Comparison of ENCODE assay signal across 12 cellular contexts in the genomic region with DNA sequence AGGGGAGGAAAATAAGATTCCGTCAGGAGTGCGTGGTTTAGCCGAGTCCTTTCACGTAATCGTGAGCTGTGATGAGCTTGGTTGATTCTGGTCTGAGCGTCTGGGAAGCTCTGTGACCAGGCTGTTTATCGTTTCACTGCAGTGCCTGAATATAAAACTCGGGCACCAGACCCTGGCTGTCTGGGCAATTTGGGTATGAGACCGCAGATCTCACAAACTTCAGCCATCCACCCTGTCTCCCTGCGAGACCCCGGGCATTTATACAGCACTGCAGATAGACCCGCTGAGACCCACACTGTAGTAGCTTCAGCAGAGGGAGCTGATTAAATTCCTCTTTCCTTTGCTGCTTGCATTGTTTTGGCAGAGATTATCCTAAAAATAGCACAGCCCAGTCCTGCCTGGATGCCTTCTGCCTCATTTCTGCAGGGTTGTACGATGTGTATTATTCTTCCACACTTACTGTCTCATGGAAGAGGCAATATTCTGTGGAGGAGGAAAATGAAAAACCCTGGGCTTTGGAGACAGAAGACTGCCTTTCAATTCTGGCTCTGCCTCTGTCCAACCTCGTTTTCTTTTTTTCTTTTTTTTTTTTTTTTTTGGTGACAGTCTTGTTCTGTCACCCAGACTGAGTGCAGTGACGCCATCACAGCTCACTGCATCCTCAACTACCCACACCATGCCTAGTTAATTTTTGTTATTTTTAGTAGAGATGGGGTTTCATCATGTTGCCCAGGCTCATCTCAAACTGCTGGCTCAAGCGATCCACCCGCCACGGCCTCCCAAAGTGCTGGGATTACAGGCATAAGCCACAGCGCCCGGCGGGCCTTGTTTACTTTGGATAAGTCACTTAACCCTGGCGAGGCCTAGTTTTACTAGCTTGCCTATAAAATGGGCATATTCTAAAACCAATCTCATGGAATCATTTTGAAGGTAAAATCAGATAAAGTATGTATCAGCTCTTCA.
DNase-seq lines count a peak whose midpoint lies in the region; FAIRE-seq and TF ChIP-seq lines count a peak whose summit lies in the region.
"Had no signal": no experiment of that assay in that cellular context is flagged by ENCODE, and none has a peak within 500 bp of the region (broad histone marks: within the 10 kb centered on the region; RNA-seq: fewer than 3 reads in every experiment).

No MANE protein-coding gene starts in this region.

- in situ Hi-C loops in KBM-7 (cut with MboI; ENCODE audit: low pct_unique_long_range_greater_than_20kb, low sequenced_read_pairs): no loop called here

- H3K36me3 Mint-ChIP-seq in astrocyte (ENCODE audit: low read depth, unreplicated experiment): no peaks in the 10 kb centered on the region
- H3K36me3 Mint-ChIP-seq: CD4-positive, alpha-beta memory T cell had no signal

- no peak for TF ChIP-seq CTCF in astrocyte (IDR thresholded peaks at IDR 0.05; ENCODE audit: insufficient read depth, low read depth, low read length)
- no peak for TF ChIP-seq CTCF in sigmoid colon (IDR thresholded peaks at IDR 0.05)

- peak overlapping the region; percentile 86 for H3K4me2 ChIP-seq in astrocyte (ENCODE audit: low read length)

- DNase-seq in D341Med (ENCODE audit: low spot score): peak; percentile 63
- DNase-seq in astrocyte (ENCODE audit: low read depth): peak; percentile 15
- peak; percentile 27 to 52 for DNase-seq in hippocampal formation (lab: John Stamatoyannopoulos, UW)
- DNase-seq in sigmoid colon: no peak
- DNase-seq in putamen (ENCODE audit: low spot score): no peak
- no peak for DNase-seq in cortex of kidney (lab: John Stamatoyannopoulos, UW)
- DNase-seq in KBM-7: no peak
- DNase-seq in GM12891 (ENCODE audit: insufficient read length, low spot score): no peak
- DNase-seq: CD4-positive, alpha-beta memory T cell; stimulated activated naive CD8-positive, alpha-beta T cell treated with anti-CD3 and anti-CD28 coated beads, Interleukin-15, Interleukin-2, amounts not matched to agents 100 U/mL and 50 U/mL, for 24 hours had no signal

- no peak overlapping the region for H3K4me3 Mint-ChIP-seq in astrocyte (ENCODE audit: unreplicated experiment)
- H3K4me3 Mint-ChIP-seq: CD4-positive, alpha-beta memory T cell had no signal

- H3K27me3 ChIP-seq in astrocyte (ENCODE audit: insufficient read depth, low read length) (peaks cover 2% of the 10 kb centered on the region), sigmoid colon (no peaks in the 10 kb centered on the region)
- H3K27me3 ChIP-seq: neutrophil had no signal

- intact Hi-C loops in sigmoid colon (cut with DNase I): no loop called here

- H3K4me1 ChIP-seq in astrocyte (ENCODE audit: insufficient read depth, low read length): peaks cover 4% of the 10 kb centered on the region
- peaks cover 0 to 15% (median 10%) of the 10 kb centered on the region in 4 donors for H3K4me1 ChIP-seq in sigmoid colon

- H3K27ac ChIP-seq in astrocyte (ENCODE audit: low read depth, low read length) (no peak overlapping the region), sigmoid colon (peak overlapping the region; percentile 41 to 83 (median 64))
- H3K27ac ChIP-seq: epithelial cell of prostate, neutrophil had no signal

- peaks cover 5% of the 10 kb centered on the region for H3K4me1 Mint-ChIP-seq in astrocyte (ENCODE audit: low read depth, unreplicated experiment)
- H3K4me1 Mint-ChIP-seq: CD4-positive, alpha-beta memory T cell had no signal

- H3K27ac Mint-ChIP-seq in astrocyte (ENCODE audit: unreplicated experiment): no peak overlapping the region
- H3K27ac Mint-ChIP-seq: CD4-positive, alpha-beta memory T cell had no signal

- no peaks in the 10 kb centered on the region for H4K20me1 ChIP-seq in astrocyte (ENCODE audit: insufficient read depth, low read length)

- peak overlapping the region; percentile 56 for H3K9ac ChIP-seq in astrocyte (ENCODE audit: low read length)

- peak overlapping the region; percentile 50 for H3K4me3 ChIP-seq in astrocyte (ENCODE audit: insufficient read depth, low read depth, low read length)
- peak overlapping the region; percentile 9 to 49 (median 40) for H3K4me3 ChIP-seq in sigmoid colon

- no peaks in the 10 kb centered on the region for H3K27me3 Mint-ChIP-seq in astrocyte (ENCODE audit: low read depth, unreplicated experiment)

- no peaks in the 10 kb centered on the region for H3K36me3 ChIP-seq in astrocyte (ENCODE audit: insufficient read depth, low read length)
- H3K36me3 ChIP-seq in sigmoid colon: no peaks in the 10 kb centered on the region
- H3K36me3 ChIP-seq: neutrophil had no signal

- no peaks in the 10 kb centered on the region for H3K79me2 ChIP-seq in astrocyte (ENCODE audit: insufficient read depth, low read length)

- TF ChIP-seq POLR2A in sigmoid colon (IDR thresholded peaks at IDR 0.05) (no peak), GM12891 (IDR thresholded peaks at IDR 0.05; ENCODE audit: low read depth, low read length) (no peak)

- FAIRE-seq in astrocyte (lab: Jason Lieb, UNC) (peak; percentile 9), GM12891 (lab: Jason Lieb, UNC) (no peak)

- TF ChIP-seq EP300 in sigmoid colon (IDR thresholded peaks at IDR 0.05): no peak

- H3K9me3 Mint-ChIP-seq in astrocyte (ENCODE audit: unreplicated experiment): no peaks in the 10 kb centered on the region

- H3K9me3 ChIP-seq in astrocyte (ENCODE audit: insufficient read depth, low read depth, low read length): no peaks in the 10 kb centered on the region
- no peaks in the 10 kb centered on the region for H3K9me3 ChIP-seq in sigmoid colon
- H3K9me3 ChIP-seq: neutrophil had no signal

- 42 to 50% methylated on average over 22 of the region's 22 CpGs for WGBS in sigmoid colon, 2 donors

- H2AFZ ChIP-seq in astrocyte (ENCODE audit: low read depth, low read length): peak overlapping the region; percentile 68

TF ChIP-seq in GM12891, 5 proteins besides CTCF, POLR2A, EP300 and RAD21:
- no peak for TF ChIP-seq POU2F2 (IDR thresholded peaks at IDR 0.05; ENCODE audit: low read depth, low read length)
- no peak for TF ChIP-seq SPI1 (IDR thresholded peaks at IDR 0.05; ENCODE audit: low read depth, low read length)
- no peak for TF ChIP-seq PAX5 (IDR thresholded peaks at IDR 0.05; ENCODE audit: insufficient read depth, low read length, severe bottlenecking)
- no peak for TF ChIP-seq TAF1 (IDR thresholded peaks at IDR 0.05; ENCODE audit: low read depth, low read length)

Comparison
In these comparisons a context has a peak if more than half of its experiments do, and no peak if none do; other contexts are left out.
1. DNase-seq: peak in D341Med (single experiment), astrocyte (single experiment) and hippocampal formation (2 of 2); none in sigmoid colon (single experiment), putamen (single experiment), cortex of kidney (single experiment), KBM-7 (single experiment) and GM12891 (single experiment).